12 cellular contexts compared by ENCODE assay signal in the genomic region with DNA sequence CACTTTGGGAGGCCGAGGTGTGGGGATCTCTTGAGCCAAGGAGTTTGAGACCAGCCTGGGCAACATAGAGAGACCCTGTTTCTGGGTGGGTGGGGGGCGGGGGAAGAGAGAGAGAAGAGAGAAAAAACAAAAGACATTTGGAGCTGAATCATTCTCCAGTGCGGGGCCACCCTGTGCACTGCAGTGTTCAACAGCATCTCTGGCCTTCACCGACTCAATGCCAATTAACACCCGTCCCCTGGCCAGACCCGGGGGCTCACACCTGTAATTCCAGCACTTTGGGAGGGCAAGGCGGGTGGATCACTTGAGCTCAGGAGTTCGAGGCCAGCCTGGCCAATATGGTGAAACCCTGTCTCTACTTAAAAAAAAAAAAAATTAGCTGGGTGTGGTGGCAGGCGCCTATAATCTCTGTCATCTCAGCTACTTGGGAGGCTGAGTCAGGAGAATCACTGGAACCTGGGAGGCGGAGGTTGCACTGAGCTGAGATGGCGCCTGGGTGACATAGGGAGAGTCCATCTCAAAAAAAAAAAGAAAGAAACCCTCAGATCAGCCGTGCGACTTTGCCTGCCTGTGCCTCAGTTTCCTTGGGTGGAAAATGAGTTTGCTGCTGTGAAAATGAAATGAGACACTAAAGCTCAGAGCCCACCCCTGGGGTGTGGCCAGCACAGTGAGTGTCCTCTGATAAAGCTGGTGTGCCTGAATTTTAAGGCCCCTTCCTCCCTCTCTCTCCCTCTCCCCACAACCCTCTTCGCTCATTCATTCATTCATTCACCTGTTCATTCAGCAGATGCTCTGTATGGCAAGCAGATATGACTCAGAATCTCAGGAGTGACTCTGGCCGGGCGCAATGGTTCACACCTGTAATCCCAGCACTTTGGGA. TPM values are rescaled to one million over a fixed set of nuclear protein-coding genes. Genes with fewer than 3 reads are reported as not detected.
DNase-seq lines count a peak whose midpoint lies in the region; ATAC-seq, FAIRE-seq and TF ChIP-seq lines count a peak whose summit lies in the region.
"Had no signal": no experiment of that assay in that cellular context is flagged by ENCODE, and none has a peak within 500 bp of the region (broad histone marks: within the 10 kb centered on the region; RNA-seq: fewer than 3 reads in every experiment).

No MANE protein-coding gene starts in this region.

- peak overlapping the region; percentile 82 for H3K27ac Mint-ChIP-seq in activated CD8-positive, alpha-beta T cell treated with anti-CD3 and anti-CD28 coated beads, Interleukin-2, amount 10 ng/mL, durations not matched to agents 7 days and 5 days
- no peak overlapping the region for H3K27ac Mint-ChIP-seq in Calu3 (ENCODE audit: unreplicated experiment)
- no peak overlapping the region for H3K27ac Mint-ChIP-seq in endodermal cell

- WGBS in transverse colon (ENCODE audit: low coverage in 1 of 2), 2 donors = 59 to 78% methylated on average over 5 to 16 of the region's 16 CpGs
- WGBS in endodermal cell (ENCODE audit: insufficient coverage in 1 of 2, insufficient read length in 1 of 2), 2 experiments = 75 to 88% methylated on average over 8 to 16 of the region's 16 CpGs

- peaks cover 41% of the 10 kb centered on the region for H3K36me3 Mint-ChIP-seq in activated CD8-positive, alpha-beta T cell treated with anti-CD3 and anti-CD28 coated beads, Interleukin-2, amount 10 ng/mL, durations not matched to agents 7 days and 5 days (ENCODE audit: low read depth)
- H3K36me3 Mint-ChIP-seq in Calu3 (ENCODE audit: insufficient read depth, unreplicated experiment) (peaks cover 10% of the 10 kb centered on the region), endodermal cell (ENCODE audit: low read depth) (no peaks in the 10 kb centered on the region)

- H3K4me3 ChIP-seq in left ventricle myocardium inferior (no peak overlapping the region), transverse colon (no peak overlapping the region), endodermal cell (ENCODE audit: low read length) (no peak overlapping the region)

- H3K36me3 ChIP-seq in left ventricle myocardium inferior (peaks cover 29% of the 10 kb centered on the region), transverse colon (no peaks in the 10 kb centered on the region), endodermal cell (ENCODE audit: control insufficient read depth, insufficient read depth, low read length) (no peaks in the 10 kb centered on the region)

- H3K27ac ChIP-seq in left ventricle myocardium inferior (replicated peaks) (peak overlapping the region; percentile 96), foreskin keratinocyte (no peak overlapping the region), transverse colon (peak overlapping the region; percentile 32 to 92 (median 90)), endodermal cell (ENCODE audit: low read depth, low read length) (no peak overlapping the region)
- H3K27ac ChIP-seq: C4-2B had no signal

- H3K4me1 Mint-ChIP-seq in activated CD8-positive, alpha-beta T cell treated with anti-CD3 and anti-CD28 coated beads, Interleukin-2, amount 10 ng/mL, durations not matched to agents 7 days and 5 days (ENCODE audit: low read depth) = peaks cover 60% of the 10 kb centered on the region
- peaks cover 5% of the 10 kb centered on the region for H3K4me1 Mint-ChIP-seq in Calu3 (ENCODE audit: low read depth, unreplicated experiment)
- peaks cover 5% of the 10 kb centered on the region for H3K4me1 Mint-ChIP-seq in endodermal cell

- no peak for TF ChIP-seq EP300 in transverse colon (IDR thresholded peaks at IDR 0.05; ENCODE audit: low read depth)

- CTCF ChIA-PET in activated CD8-positive, alpha-beta T cell treated with anti-CD3 and anti-CD28 coated beads, Interleukin-2, amount 10 ng/mL, durations not matched to agents 7 days and 5 days (lab: Charles Lee) = interaction anchor here (0.8 to 4.8 kb wide), 13 partner anchors 9 to 87 kb away, joined by 3 to 70 read pairs (median 3); no protein-coding TSS in a partner anchor
- CTCF ChIA-PET in Calu3 (lab: Charles Lee) = interaction anchor here (0.6 to 0.9 kb wide), 5 partner anchors 8 to 1905 kb away, joined by 3 to 6 read pairs (median 5); no protein-coding TSS in a partner anchor

- no peak for TF ChIP-seq POLR2A in transverse colon (IDR thresholded peaks at IDR 0.05)

- FAIRE-seq in HTR-8/SVneo (lab: Jason Lieb, UNC) = no peak
- FAIRE-seq: TTC549 had no signal

- H3K9me3 ChIP-seq in left ventricle myocardium inferior (replicated peaks) (no peaks in the 10 kb centered on the region), transverse colon (no peaks in the 10 kb centered on the region), endodermal cell (ENCODE audit: control insufficient read depth, low read length) (no peaks in the 10 kb centered on the region)

- H3K9me3 Mint-ChIP-seq in activated CD8-positive, alpha-beta T cell treated with anti-CD3 and anti-CD28 coated beads, Interleukin-2, amount 10 ng/mL, durations not matched to agents 7 days and 5 days (ENCODE audit: insufficient read depth) = no peaks in the 10 kb centered on the region
- no peaks in the 10 kb centered on the region for H3K9me3 Mint-ChIP-seq in Calu3 (ENCODE audit: low read depth, unreplicated experiment)
- no peaks in the 10 kb centered on the region for H3K9me3 Mint-ChIP-seq in endodermal cell

- intact Hi-C loops in left ventricle myocardium inferior (cut with micrococcal nuclease) = no loop called here
- intact Hi-C loops in Right ventricle myocardium inferior (cut with DNase I) = no loop called here
- intact Hi-C loops in transverse colon (cut with DNase I; ENCODE audit: low total_unique reads) = no loop called here
- intact Hi-C loops in Calu3 (cut with micrococcal nuclease; ENCODE audit: unreplicated experiment) = no loop called here

- H3K27me3 Mint-ChIP-seq in activated CD8-positive, alpha-beta T cell treated with anti-CD3 and anti-CD28 coated beads, Interleukin-2, amount 10 ng/mL, durations not matched to agents 7 days and 5 days (ENCODE audit: low read depth) = peaks cover 21% of the 10 kb centered on the region
- H3K27me3 Mint-ChIP-seq in Calu3 (ENCODE audit: unreplicated experiment) (no peaks in the 10 kb centered on the region), endodermal cell (ENCODE audit: insufficient read depth) (peaks cover 45% of the 10 kb centered on the region)

- H3K27me3 ChIP-seq in left ventricle myocardium inferior (ENCODE audit: low read depth) (no peaks in the 10 kb centered on the region), foreskin keratinocyte (peaks cover 22% of the 10 kb centered on the region), transverse colon (no peaks in the 10 kb centered on the region), endodermal cell (ENCODE audit: control insufficient read depth, insufficient read depth, low read length, poor library complexity, severe bottlenecking) (peaks cover 46% of the 10 kb centered on the region)

- in situ Hi-C loops in transverse colon (cut with MboI; ENCODE audit: low pct_ligation_motif_present in 1 of 4, low pct_unique_long_range_greater_than_20kb in 1 of 4, low sequenced_read_pairs in 3 of 4) = no loop called here

- DNase-seq in left ventricle myocardium inferior = no peak
- no peak for DNase-seq in Right ventricle myocardium inferior (ENCODE audit: missing footprints)
- no peak for DNase-seq in activated CD8-positive, alpha-beta T cell treated with anti-CD3 and anti-CD28 coated beads, Interleukin-2, amount 10 ng/mL, durations not matched to agents 7 days and 5 days
- no peak for DNase-seq in foreskin keratinocyte
- DNase-seq in transverse colon = no peak
- DNase-seq in HTR-8/SVneo (ENCODE audit: insufficient read length, low spot score) = no peak
- no peak for DNase-seq in Calu3
- DNase-seq in endodermal cell = no peak
- DNase-seq: NCI-H774, posterior cingulate gyrus had no signal

- H3K9ac ChIP-seq in endodermal cell (ENCODE audit: extremely low read depth, low read length, poor library complexity, severe bottlenecking) = no peak overlapping the region

- ATAC-seq in Right ventricle myocardium inferior = no peak
- ATAC-seq in activated CD8-positive, alpha-beta T cell treated with anti-CD3 and anti-CD28 coated beads, Interleukin-2, amount 10 ng/mL, durations not matched to agents 7 days and 5 days = no peak
- peak; percentile 1 for ATAC-seq in foreskin keratinocyte

- peak overlapping the region; percentile 91 for H3K4me3 Mint-ChIP-seq in activated CD8-positive, alpha-beta T cell treated with anti-CD3 and anti-CD28 coated beads, Interleukin-2, amount 10 ng/mL, durations not matched to agents 7 days and 5 days
- H3K4me3 Mint-ChIP-seq in Calu3 (ENCODE audit: low read depth, unreplicated experiment) = no peak overlapping the region
- H3K4me3 Mint-ChIP-seq in endodermal cell = no peak overlapping the region

- H3K4me1 ChIP-seq in left ventricle myocardium inferior (peaks cover 48% of the 10 kb centered on the region), foreskin keratinocyte (no peaks in the 10 kb centered on the region), transverse colon (peaks cover 4 to 29% (median 14%) of the 10 kb centered on the region in 4 donors), endodermal cell (ENCODE audit: control insufficient read depth, insufficient read depth, low read length) (no peaks in the 10 kb centered on the region)

- POLR2A ChIA-PET in activated CD8-positive, alpha-beta T cell treated with anti-CD3 and anti-CD28 coated beads, Interleukin-2, amount 10 ng/mL, durations not matched to agents 7 days and 5 days (lab: Charles Lee) = interaction anchor here (0.6 to 11.0 kb wide), 9 partner anchors 8 to 133 kb away, joined by 3 to 556 read pairs (median 5); a partner anchor contains a TSS

- TF ChIP-seq CTCF in left ventricle myocardium inferior (IDR thresholded peaks at IDR 0.05; ENCODE audit: borderline replicate concordance) (no peak), foreskin keratinocyte (conservative IDR thresholded peaks at IDR 0.05) (no peak), transverse colon (IDR thresholded peaks at IDR 0.05) (no peak), Calu3 (IDR thresholded peaks at IDR 0.05; ENCODE audit: unreplicated experiment) (no peak), endodermal cell (conservative IDR thresholded peaks at IDR 0.05) (no peak)

- BruUV-seq in Calu3 (replicated peaks; lab: Mats Ljungman, UMichigan) = no TSS peak

RNA-seq across cellular contexts. Expression of a gene that starts 6.4 kb away (rescaled TPM):
- total RNA-seq in left ventricle myocardium inferior (65.2 TPM), Right ventricle myocardium inferior (73.1 TPM), foreskin keratinocyte (0.32 and 0.65 TPM in 2 replicates), transverse colon (10 to 100 TPM; 19.9 to 74.4 (median 48.9) TPM), Calu3 (2022) (2.5 and 5.0 TPM in 2 replicates), endodermal cell (1 to 10 TPM in 1 of 2 donors, under 1 TPM in 1; 0.22 to 1.4 TPM)
- 100 to 1,000 TPM in 1 of 2 experiments, 10 to 100 TPM in 1; 96.0 to 100 TPM for total RNA-seq in activated CD8-positive, alpha-beta T cell treated with anti-CD3 and anti-CD28 coated beads, Interleukin-2, amount 10 ng/mL, durations not matched to agents 7 days and 5 days
- polyA plus RNA-seq in foreskin keratinocyte = 0.22 and 0.32 TPM in 2 replicates
- 0.25 TPM for polyA plus RNA-seq in endodermal cell (2013, experiment 1 of 2)
- polyA plus RNA-seq in endodermal cell (2013, experiment 2 of 2) = 0.17 TPM

Comparison
In these comparisons a context has a peak if more than half of its experiments do, and no peak if none do; other contexts are left out.
1. H3K27ac ChIP-seq: peak in left ventricle myocardium inferior (single experiment) and transverse colon (4 of 4); none in foreskin keratinocyte (single experiment) and endodermal cell (single experiment).